ENCODE assay signal across 8 cellular contexts in genomic region chr2:20507166-20507692, GRCh38.
A peak's percentile ranks its signal among the peaks of the same experiment; 100 is the strongest.
DNase-seq lines count a peak whose midpoint lies in the region; ATAC-seq, FAIRE-seq and TF ChIP-seq lines count a peak whose summit lies in the region.

No MANE protein-coding gene starts in this region.

- DNase-seq in H1 (ENCODE audit: low read depth in 1 of 2, low spot score in 2 of 2) (no peak), SKM-1 (lab: John Stamatoyannopoulos, UW; ENCODE audit: unreplicated experiment) (no peak), Right ventricle myocardium superior (no peak), DMS 273 (lab: John Stamatoyannopoulos, UW; ENCODE audit: unreplicated experiment) (no peak), aorta (no peak)

- no peaks in the 10 kb centered on the region for H3K36me3 ChIP-seq in H1 (ENCODE audit: control insufficient read depth in 2 of 4, insufficient read depth in 4 of 4, low read length in 3 of 4)
- no peaks in the 10 kb centered on the region for H3K36me3 ChIP-seq in aorta (ENCODE audit: control insufficient read depth in 1 of 2, insufficient read depth in 2 of 2, low read length in 1 of 2)

- no peak overlapping the region for H3K14ac ChIP-seq in H1 (ENCODE audit: insufficient read length)

- H3K18ac ChIP-seq in H1 (ENCODE audit: extremely low read depth, low read length): no peak overlapping the region

- H3K4ac ChIP-seq in H1 (replicated peaks; ENCODE audit: insufficient read length, low read depth, low read length): no peak overlapping the region

- no peak overlapping the region for H3K4me2 ChIP-seq in H1 (ENCODE audit: insufficient read depth in 1 of 2, low read depth in 2 of 2, low read length in 2 of 2)

- H4K20me1 ChIP-seq in H1 (replicated peaks in 1 of 2; ENCODE audit: control insufficient read depth in 1 of 2, insufficient read depth in 2 of 2, low read length in 2 of 2): no peaks in the 10 kb centered on the region

- ATAC-seq in GM18508 (IDR thresholded peaks at IDR 0.05; ENCODE audit: insufficient read depth, unreplicated experiment) (peak; percentile 96), GM21526 (IDR thresholded peaks at IDR 0.05; ENCODE audit: low FRiP score, unreplicated experiment) (peak; percentile 96), HG03571 (IDR thresholded peaks at IDR 0.05; ENCODE audit: unreplicated experiment) (peak; percentile 90), Right ventricle myocardium superior (ENCODE audit: poor library complexity) (no peak), aorta (ENCODE audit: low FRiP score) (no peak)

- no peaks in the 10 kb centered on the region for H3K27me3 ChIP-seq in H1 (replicated peaks in 1 of 4; ENCODE audit: control insufficient read depth in 3 of 4, extremely low read depth in 1 of 4, insufficient read depth in 3 of 4, low read length in 3 of 4)
- no peaks in the 10 kb centered on the region for H3K27me3 ChIP-seq in aorta (ENCODE audit: control insufficient read depth in 1 of 2, insufficient read depth in 2 of 2, low read length in 1 of 2)

- H3K79me1 ChIP-seq in H1 (ENCODE audit: low read depth, low read length): no peaks in the 10 kb centered on the region

- WGBS in H1 (ENCODE audit: extremely low coverage in 1 of 2, insufficient coverage in 1 of 2, insufficient read length in 1 of 2, insufficient replicate concordance in 2 of 2, low coverage in 1 of 2, low lambda C conversion rate in 2 of 2, missing lambda C conversion rate in 1 of 2), 2 experiments: 95% methylated on average over 5 of the region's 5 CpGs; no CpG with 5 or more reads in 1 of the 2 experiments
- 53 to 54% methylated on average over 5 of the region's 5 CpGs for WGBS in aorta, 2 donors

- H2BK20ac ChIP-seq in H1 (ENCODE audit: low read length): peak overlapping the region; percentile 34; the same call in 1 of the 2 replicates

- H2BK120ac ChIP-seq in H1 (replicated peaks; ENCODE audit: low read depth, low read length): no peak overlapping the region

- no peaks in the 10 kb centered on the region for H3K4me1 ChIP-seq in H1 (replicated peaks in 1 of 4; ENCODE audit: control insufficient read depth in 3 of 4, insufficient read depth in 4 of 4, low read length in 3 of 4)
- no peaks in the 10 kb centered on the region for H3K4me1 ChIP-seq in aorta (ENCODE audit: control insufficient read depth in 1 of 2, insufficient read depth in 2 of 2, low read length in 2 of 2)

- intact Hi-C loops in Right ventricle myocardium superior (cut with DNase I): no loop called here
- intact Hi-C loops in aorta (cut with DNase I): no loop called here

- TF ChIP-seq POLR2A in H1 (IDR thresholded peaks at IDR 0.05; ENCODE audit: control extremely low read depth in 1 of 2, low read depth in 2 of 2, low read length in 2 of 2): no peak

- no peaks in the 10 kb centered on the region for H3K23me2 ChIP-seq in H1 (ENCODE audit: low read depth, low read length)

- POLR2A ChIA-PET in H1 (lab: Charles Lee; ENCODE audit: partially characterized antibody): interaction anchor here (4.4 kb wide), 1 partner anchor 60 kb away, joined by 17 read pairs; the partner anchor contains the start of gene RHOB

- H2BK5ac ChIP-seq in H1 (ENCODE audit: low read depth, low read length): no peak overlapping the region

- H3K23ac ChIP-seq in H1 (ENCODE audit: insufficient read length): no peak overlapping the region

- no peaks in the 10 kb centered on the region for H3K9me3 ChIP-seq in H1 (ENCODE audit: insufficient read depth in 2 of 2, low read depth in 1 of 2, low read length in 1 of 2)
- no peaks in the 10 kb centered on the region for H3K9me3 ChIP-seq in aorta (ENCODE audit: control insufficient read depth, low read length)

- H4K8ac ChIP-seq in H1 (ENCODE audit: extremely low read depth, insufficient read depth, low read length): no peak overlapping the region

- H2BK15ac ChIP-seq in H1 (ENCODE audit: low read length): no peak overlapping the region

- TF ChIP-seq RAD21 in H1 (IDR thresholded peaks at IDR 0.05 in 1 of 2, conservative IDR thresholded peaks at IDR 0.05 in 1 of 2; ENCODE audit: low read depth in 2 of 2, low read length in 2 of 2): no peak

- no peak overlapping the region for H4K91ac ChIP-seq in H1 (replicated peaks; ENCODE audit: insufficient read length, low read length)

- no peak overlapping the region for H3K9ac ChIP-seq in H1 (replicated peaks in 1 of 4; ENCODE audit: extremely low read depth in 1 of 4, low read depth in 3 of 4, low read length in 3 of 4)

- TF ChIP-seq EP300 in H1 (IDR thresholded peaks at IDR 0.05; ENCODE audit: borderline replicate concordance in 1 of 2, low read depth in 2 of 2, low read length in 2 of 2): no peak

- no peaks in the 10 kb centered on the region for H3K79me2 ChIP-seq in H1 (ENCODE audit: control insufficient read depth in 1 of 2, insufficient read depth in 2 of 2, low read length in 2 of 2)

- H2BK12ac ChIP-seq in H1 (ENCODE audit: low read depth, low read length): no peak overlapping the region

- FAIRE-seq in H1 (lab: Jason Lieb, UNC): no peak

- H3K56ac ChIP-seq in H1 (replicated peaks; ENCODE audit: insufficient read length, low read depth, low read length): no peak overlapping the region

- H2AFZ ChIP-seq in H1 (ENCODE audit: low read length): 0 out of 2 replicates have a peak overlapping the region, but pooled peaks have one; percentile 17

- TF ChIP-seq CTCF in H1 (IDR thresholded peaks at IDR 0.05; ENCODE audit: control extremely low read depth in 1 of 3, insufficient read depth in 1 of 3, low read depth in 1 of 3, low read length in 3 of 3): no peak

- CTCF ChIA-PET in H1 (lab: Charles Lee; ENCODE audit: partially characterized antibody): interaction anchor here (0.8 to 2.7 kb wide), 2 partner anchors 18 to 40 kb away, joined by 4 to 9 read pairs; no protein-coding TSS in a partner anchor

- H3K4me3 ChIP-seq in H1 (ENCODE audit: extremely low read depth in 1 of 4, insufficient read depth in 2 of 4, low read depth in 3 of 4, low read length in 4 of 4): no peak overlapping the region
- H3K4me3 ChIP-seq in aorta (ENCODE audit: low read length in 2 of 2): no peak overlapping the region

- no peak overlapping the region for H3K27ac ChIP-seq in H1 (ENCODE audit: low read depth, low read length)
- no peak overlapping the region for H3K27ac ChIP-seq in aorta (ENCODE audit: low read depth in 1 of 2, low read length in 2 of 2)

- H2AK5ac ChIP-seq in H1 (ENCODE audit: low read depth, low read length): no peak overlapping the region

- no peak overlapping the region for H4K5ac ChIP-seq in H1 (ENCODE audit: insufficient read length, low read depth, low read length)

TF ChIP-seq in H1, 55 proteins besides CTCF, POLR2A, EP300 and RAD21:
- TF ChIP-seq JUN (IDR thresholded peaks at IDR 0.05; ENCODE audit: low read depth, low read length): no peak
- TF ChIP-seq JUND (IDR thresholded peaks at IDR 0.05; ENCODE audit: low read length): no peak
- no peak for TF ChIP-seq USF2 (IDR thresholded peaks at IDR 0.05; ENCODE audit: low read length)
- TF ChIP-seq EZH2 (IDR thresholded peaks at IDR 0.05; ENCODE audit: low read depth, low read length, severe bottlenecking): no peak
- TF ChIP-seq TAF7 (optimal IDR thresholded peaks at IDR 0.05; ENCODE audit: borderline replicate concordance, low read depth, low read length): no peak
- TF ChIP-seq, protein P1, sequence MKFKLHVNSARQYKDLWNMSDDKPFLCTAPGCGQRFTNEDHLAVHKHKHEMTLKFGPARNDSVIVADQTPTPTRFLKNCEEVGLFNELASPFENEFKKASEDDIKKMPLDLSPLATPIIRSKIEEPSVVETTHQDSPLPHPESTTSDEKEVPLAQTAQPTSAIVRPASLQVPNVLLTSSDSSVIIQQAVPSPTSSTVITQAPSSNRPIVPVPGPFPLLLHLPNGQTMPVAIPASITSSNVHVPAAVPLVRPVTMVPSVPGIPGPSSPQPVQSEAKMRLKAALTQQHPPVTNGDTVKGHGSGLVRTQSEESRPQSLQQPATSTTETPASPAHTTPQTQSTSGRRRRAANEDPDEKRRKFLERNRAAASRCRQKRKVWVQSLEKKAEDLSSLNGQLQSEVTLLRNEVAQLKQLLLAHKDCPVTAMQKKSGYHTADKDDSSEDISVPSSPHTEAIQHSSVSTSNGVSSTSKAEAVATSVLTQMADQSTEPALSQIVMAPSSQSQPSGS (IDR thresholded peaks at IDR 0.05; ENCODE audit: low read length): no peak
- TF ChIP-seq FOSL1 (IDR thresholded peaks at IDR 0.05; ENCODE audit: insufficient read depth, low read depth, low read length): no peak
- no peak for TF ChIP-seq ATF3 (IDR thresholded peaks at IDR 0.05; ENCODE audit: insufficient read depth, low read depth, low read length)
- no peak for TF ChIP-seq SRF (IDR thresholded peaks at IDR 0.05; ENCODE audit: low read depth, low read length)
- TF ChIP-seq SP2 (IDR thresholded peaks at IDR 0.05; ENCODE audit: low read length): no peak
- TF ChIP-seq CBX8 (IDR thresholded peaks at IDR 0.05; ENCODE audit: borderline replicate concordance, low read depth, low read length): no peak
- no peak for TF ChIP-seq SIRT6 (IDR thresholded peaks at IDR 0.05; ENCODE audit: low read length)
- no peak for TF ChIP-seq MAFK (IDR thresholded peaks at IDR 0.05; ENCODE audit: low read depth, low read length)
- TF ChIP-seq RXRA (IDR thresholded peaks at IDR 0.05; ENCODE audit: insufficient read depth, low read depth, low read length): no peak
- no peak for TF ChIP-seq KDM5A (IDR thresholded peaks at IDR 0.05; ENCODE audit: low read length)
- TF ChIP-seq YY1 (IDR thresholded peaks at IDR 0.05; ENCODE audit: low read depth, low read length): no peak
- TF ChIP-seq SAP30 (IDR thresholded peaks at IDR 0.05; ENCODE audit: insufficient read depth, insufficient replicate concordance, low read length): no peak

Comparison
In these comparisons a context has a peak if more than half of its experiments do, and no peak if none do; other contexts are left out.
1. ATAC-seq: peak in GM18508 (single experiment), GM21526 (single experiment) and HG03571 (single experiment); none in Right ventricle myocardium superior (single experiment) and aorta (single experiment).